ENCODE assay signal across 8 cellular contexts in the genomic region with DNA sequence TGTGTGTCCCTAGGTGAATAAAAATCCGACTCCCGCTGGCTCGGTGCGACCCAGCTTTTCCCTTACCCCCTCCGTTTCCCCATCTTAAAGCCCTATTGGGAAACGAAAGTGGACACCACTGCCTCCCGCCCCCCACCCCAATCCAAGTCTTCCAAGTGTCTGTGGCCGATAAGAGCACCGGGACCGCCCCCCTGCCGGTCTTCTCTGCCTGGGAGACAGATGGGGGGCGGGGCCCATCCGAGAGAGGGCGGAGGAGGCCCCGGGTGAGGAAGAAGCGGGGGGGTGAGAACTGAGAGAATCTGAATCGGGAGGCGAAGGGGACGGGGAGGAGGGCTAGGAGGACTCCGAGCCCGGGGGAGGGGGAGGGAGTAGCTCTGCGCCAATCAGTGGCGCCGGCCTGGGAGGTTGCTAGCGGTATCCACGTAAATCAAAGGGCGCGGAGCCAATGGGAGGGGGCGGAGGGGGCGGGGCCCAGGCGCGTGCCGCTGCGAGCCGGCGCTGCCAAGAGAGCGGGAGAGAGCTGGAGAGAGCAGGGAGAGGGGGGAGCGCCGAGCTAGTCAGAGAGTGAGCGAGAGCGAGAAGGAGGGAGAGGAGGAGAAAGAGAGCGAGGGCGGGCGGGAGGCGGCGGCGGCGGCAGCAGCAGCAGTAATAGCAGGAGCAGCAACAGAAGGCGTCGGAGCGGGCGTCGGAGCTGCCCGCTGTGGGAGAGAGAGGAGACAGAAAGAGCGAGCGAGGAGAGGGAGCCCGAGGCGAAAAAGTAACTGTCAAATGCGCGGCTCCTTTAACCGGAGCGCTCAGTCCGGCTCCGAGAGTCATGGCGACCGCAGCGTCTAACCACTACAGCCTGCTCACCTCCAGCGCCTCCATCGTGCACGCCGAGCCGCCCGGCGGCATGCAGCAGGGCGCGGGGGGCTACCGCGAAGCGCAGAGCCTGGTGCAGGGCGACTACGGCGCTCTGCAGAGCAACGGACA. TPM values are rescaled to one million over a fixed set of nuclear protein-coding genes. Genes with fewer than 3 reads are reported as not detected.
DNase-seq lines count a peak whose midpoint lies in the region; ATAC-seq, FAIRE-seq and TF ChIP-seq lines count a peak whose summit lies in the region.

A gene (plus strand): TSS at position 515 of the 972 bp plus-strand sequence. CDS start 300 bp downstream, at position 815.

- intact Hi-C loops in body of pancreas (cut with DNase I) (no loop called here), sigmoid colon (cut with DNase I) (loop anchor here (10.0 kb wide), 3 partner anchors 110 to 760 kb away; a partner anchor contains a TSS)

- H3K4me3 ChIP-seq in body of pancreas (peak within 1 kb of the TSS; percentile 17 to 29), iPS-18a (ENCODE audit: low read length) (peak within 1 kb of the TSS; percentile 67), sigmoid colon (peak within 1 kb of the TSS; percentile 29 to 57 (median 50)), Karpas-422 (ENCODE audit: low read length) (no peak within 1 kb of the TSS)

- no peak for TF ChIP-seq CTCF in body of pancreas (IDR thresholded peaks at IDR 0.05)
- TF ChIP-seq CTCF in sigmoid colon (IDR thresholded peaks at IDR 0.05), result no peak

- no peak within 1 kb of the TSS for H2AFZ ChIP-seq in Karpas-422 (ENCODE audit: low read length)

- FAIRE-seq in GM12891 (lab: Jason Lieb, UNC), result peak; percentile 81

- TF ChIP-seq POLR2A in GM12891 (IDR thresholded peaks at IDR 0.05; ENCODE audit: low read depth, low read length), result no peak
- TF ChIP-seq POLR2A in body of pancreas (IDR thresholded peaks at IDR 0.05), result no peak
- no peak for TF ChIP-seq POLR2A in sigmoid colon (IDR thresholded peaks at IDR 0.05)

- H3K9ac ChIP-seq in iPS-18a (ENCODE audit: low read length) (peak within 1 kb of the TSS; percentile 25), Karpas-422 (ENCODE audit: low read length) (no peak within 1 kb of the TSS)

- H3K4me1 ChIP-seq in body of pancreas, result peaks cover 50% of the 10 kb centered on the region
- H3K4me1 ChIP-seq in iPS-18a (ENCODE audit: control insufficient read depth, low read depth, low read length), result peaks cover 37% of the 10 kb centered on the region
- peaks cover 0 to 55% (median 50%) of the 10 kb centered on the region in 4 donors for H3K4me1 ChIP-seq in sigmoid colon
- H3K4me1 ChIP-seq in Karpas-422 (ENCODE audit: low read length), result no peaks in the 10 kb centered on the region

- H3K36me3 ChIP-seq in body of pancreas (replicated peaks in 1 of 2; ENCODE audit: insufficient read depth in 1 of 2, low read depth in 2 of 2) (no peaks in the 10 kb centered on the region), iPS-18a (ENCODE audit: control insufficient read depth, low read depth, low read length) (no peaks in the 10 kb centered on the region), sigmoid colon (no peaks in the 10 kb centered on the region), Karpas-422 (ENCODE audit: insufficient read depth, low read length) (no peaks in the 10 kb centered on the region)

- DNase-seq in GM12891 (ENCODE audit: insufficient read length, low spot score) (peak; percentile 78), NCI-H1417 (lab: John Stamatoyannopoulos, UW) (peak; percentile 95 to 98 (median 97)), T-helper 2 cell (peak; percentile 27 to 86 (median 57)), body of pancreas (peak; percentile 63 to 77 (median 72)), sigmoid colon (peak; percentile 77), Karpas-422 (no peak)

- H4K20me1 ChIP-seq in Karpas-422 (ENCODE audit: insufficient read depth, low read depth, low read length), result no peaks in the 10 kb centered on the region

- H3K79me2 ChIP-seq in Karpas-422 (ENCODE audit: low read length), result no peaks in the 10 kb centered on the region

- H3K9me2 ChIP-seq in Karpas-422 (replicated peaks; ENCODE audit: insufficient read depth, low read length), result no peaks in the 10 kb centered on the region

- TF ChIP-seq EP300 in sigmoid colon (IDR thresholded peaks at IDR 0.05), result no peak

- ATAC-seq in HG02763 (IDR thresholded peaks at IDR 0.05; ENCODE audit: unreplicated experiment) (peak; percentile 65), body of pancreas (peak; percentile 76)

- no peak within 1 kb of the TSS for H3K27ac ChIP-seq in body of pancreas
- H3K27ac ChIP-seq in iPS-18a (ENCODE audit: low read length), result no peak within 1 kb of the TSS
- H3K27ac ChIP-seq in sigmoid colon, result peak within 1 kb of the TSS in 1 of 4 donors; percentile 4
- H3K27ac ChIP-seq in Karpas-422 (ENCODE audit: low read length), result no peak within 1 kb of the TSS

- H3K9me3 ChIP-seq in body of pancreas (no peaks in the 10 kb centered on the region), iPS-18a (ENCODE audit: control insufficient read depth, low read depth, low read length) (no peaks in the 10 kb centered on the region), sigmoid colon (no peaks in the 10 kb centered on the region), Karpas-422 (ENCODE audit: low read length) (no peaks in the 10 kb centered on the region)

- no peak within 1 kb of the TSS for H3K4me2 ChIP-seq in Karpas-422 (ENCODE audit: low read depth, low read length, poor library complexity, severe bottlenecking)

- H3K27me3 ChIP-seq in body of pancreas, result peaks cover 0 to 55% of the 10 kb centered on the region in 2 donors
- H3K27me3 ChIP-seq in iPS-18a (ENCODE audit: control insufficient read depth, insufficient read depth, low read length), result peaks cover 91% of the 10 kb centered on the region
- H3K27me3 ChIP-seq in sigmoid colon, result peaks cover 64 to 100% (median 76%) of the 10 kb centered on the region in 3 donors
- no peaks in the 10 kb centered on the region for H3K27me3 ChIP-seq in Karpas-422 (ENCODE audit: low read length)

- 1% methylated on average over 80 to 83 of the region's 83 CpGs for WGBS in body of pancreas, 2 donors
- 1% methylated on average over 83 of the region's 83 CpGs for WGBS in sigmoid colon, 2 donors

TF ChIP-seq in GM12891, 5 proteins besides CTCF, POLR2A, EP300 and RAD21:
- no peak for TF ChIP-seq POU2F2 (IDR thresholded peaks at IDR 0.05; ENCODE audit: low read depth, low read length)
- no peak for TF ChIP-seq SPI1 (IDR thresholded peaks at IDR 0.05; ENCODE audit: low read depth, low read length)
- TF ChIP-seq PAX5 (IDR thresholded peaks at IDR 0.05; ENCODE audit: insufficient read depth, low read length, severe bottlenecking), result no peak
- no peak for TF ChIP-seq POLR2AphosphoS5 (IDR thresholded peaks at IDR 0.05; ENCODE audit: low read depth, low read length)
- TF ChIP-seq TAF1 (IDR thresholded peaks at IDR 0.05; ENCODE audit: low read depth, low read length), result no peak

RNA-seq across cellular contexts. Expression of the gene that starts here (rescaled TPM):
- not detected for polyA plus RNA-seq in GM12891 (2012; ENCODE audit: low read depth, missing spikeins)
- total RNA-seq in body of pancreas (not detected), sigmoid colon (not detected)
- not detected for polyA plus RNA-seq in sigmoid colon
- total RNA-seq in Karpas-422 (2014; rRNA removed; shearing (Covaris generic); ENCODE audit: low replicate concordance), result not detected in 2 replicates

Comparison
In these comparisons a context has a peak if more than half of its experiments do, and no peak if none do; other contexts are left out.
1. Peak in DNase-seq, ATAC-seq and H3K4me3 ChIP-seq in body of pancreas; RNA of the gene not detected or under 1 TPM.
2. Peak in DNase-seq and H3K4me3 ChIP-seq in sigmoid colon; RNA of the gene not detected or under 1 TPM.